Comparison of ENCODE assay signal across 9 cellular contexts in genomic region chr4:145881991-145882390, GRCh38. TPM values are rescaled to one million over a fixed set of nuclear protein-coding genes. Genes with fewer than 3 reads are reported as not detected.
DNase-seq lines count a peak whose midpoint lies in the region; ATAC-seq, FAIRE-seq and TF ChIP-seq lines count a peak whose summit lies in the region.
"Had no signal": no experiment of that assay in that cellular context is flagged by ENCODE, and none has a peak within 500 bp of the region (broad histone marks: within the 10 kb centered on the region; RNA-seq: fewer than 3 reads in every experiment).

No MANE protein-coding gene starts in this region.

- DNase-seq in bronchial epithelial cell (ENCODE audit: low read depth) (peak; percentile 94), coronary artery (ENCODE audit: low spot score) (no peak), vagina (ENCODE audit: extremely low spot score in 2 of 2) (no peak)
- DNase-seq in stimulated activated naive B cell treated with anti-CD40 and anti-IgM and Interleukin-4, amounts not matched to agents 10 μg/mL and 1 μg/mL and 100 μg/mL, for 72 hours: no peak
- DNase-seq in naive thymus-derived CD4-positive, alpha-beta T cell: no peak

- H3K36me3 ChIP-seq in bronchial epithelial cell (ENCODE audit: control insufficient read depth, insufficient read depth, low read length) (peaks cover 2% of the 10 kb centered on the region), vagina (no peaks in the 10 kb centered on the region)
- peaks cover 0 to 6% (median 0%) of the 10 kb centered on the region in 3 experiments for H3K36me3 ChIP-seq in naive thymus-derived CD4-positive, alpha-beta T cell (ENCODE audit: control insufficient read depth in 2 of 3, insufficient read depth in 3 of 3, low read length in 3 of 3)

- H3K9me3 Mint-ChIP-seq in stimulated activated naive B cell treated with anti-CD40 and anti-IgM and Interleukin-4, amounts not matched to agents 10 μg/mL and 1 μg/mL and 100 μg/mL, for 72 hours: no peaks in the 10 kb centered on the region
- H3K9me3 Mint-ChIP-seq in naive thymus-derived CD4-positive, alpha-beta T cell: peaks cover 0 to 2% (median 0%) of the 10 kb centered on the region in 11 donors
- H3K9me3 Mint-ChIP-seq: central memory CD8-positive, alpha-beta T cell had no signal

- peak overlapping the region in 1 of 2 donors; percentile 34 for H3K27ac ChIP-seq in coronary artery
- H3K27ac ChIP-seq in vagina: no peak overlapping the region
- H3K27ac ChIP-seq in naive thymus-derived CD4-positive, alpha-beta T cell (ENCODE audit: low read depth, low read length): no peak overlapping the region

- intact Hi-C loops in vagina (cut with DNase I): loop anchor here (10.0 kb wide), 1 partner anchor 53 kb away; the partner anchor contains the start of gene ZNF827
- intact Hi-C loops in naive thymus-derived CD4-positive, alpha-beta T cell (cut with micrococcal nuclease): no loop called here

- peaks cover 43 to 57% of the 10 kb centered on the region in 2 donors for H3K4me1 Mint-ChIP-seq in stimulated activated naive B cell treated with anti-CD40 and anti-IgM and Interleukin-4, amounts not matched to agents 10 μg/mL and 1 μg/mL and 100 μg/mL, for 72 hours
- peaks cover 5 to 26% (median 16%) of the 10 kb centered on the region in 7 donors for H3K4me1 Mint-ChIP-seq in naive thymus-derived CD4-positive, alpha-beta T cell

- ATAC-seq in GM21447 (IDR thresholded peaks at IDR 0.05; ENCODE audit: unreplicated experiment): peak; percentile 67
- ATAC-seq in HG03521 (IDR thresholded peaks at IDR 0.05; ENCODE audit: unreplicated experiment): peak; percentile 38
- ATAC-seq in stimulated activated naive B cell treated with anti-CD40 and anti-IgM and Interleukin-4, amounts not matched to agents 10 μg/mL and 1 μg/mL and 100 μg/mL, for 72 hours (replicated peaks): peak; percentile 67 to 75
- ATAC-seq in GM19455 (IDR thresholded peaks at IDR 0.05; ENCODE audit: unreplicated experiment): no peak
- ATAC-seq in naive thymus-derived CD4-positive, alpha-beta T cell: no peak

- no peaks in the 10 kb centered on the region for H3K27me3 Mint-ChIP-seq in stimulated activated naive B cell treated with anti-CD40 and anti-IgM and Interleukin-4, amounts not matched to agents 10 μg/mL and 1 μg/mL and 100 μg/mL, for 72 hours
- H3K27me3 Mint-ChIP-seq in naive thymus-derived CD4-positive, alpha-beta T cell: no peaks in the 10 kb centered on the region
- H3K27me3 Mint-ChIP-seq: central memory CD8-positive, alpha-beta T cell had no signal

- peaks cover 18 to 43% of the 10 kb centered on the region in 2 donors for H3K36me3 Mint-ChIP-seq in stimulated activated naive B cell treated with anti-CD40 and anti-IgM and Interleukin-4, amounts not matched to agents 10 μg/mL and 1 μg/mL and 100 μg/mL, for 72 hours
- peaks cover 14 to 69% (median 26%) of the 10 kb centered on the region in 5 donors for H3K36me3 Mint-ChIP-seq in naive thymus-derived CD4-positive, alpha-beta T cell

- TF ChIP-seq CTCF in bronchial epithelial cell (IDR thresholded peaks at IDR 0.05; ENCODE audit: insufficient read depth, low read length, severe bottlenecking): no peak
- no peak for TF ChIP-seq CTCF in coronary artery (IDR thresholded peaks at IDR 0.05)
- no peak for TF ChIP-seq CTCF in vagina (IDR thresholded peaks at IDR 0.05)

- H3K27ac Mint-ChIP-seq in stimulated activated naive B cell treated with anti-CD40 and anti-IgM and Interleukin-4, amounts not matched to agents 10 μg/mL and 1 μg/mL and 100 μg/mL, for 72 hours: peak overlapping the region; percentile 28
- H3K27ac Mint-ChIP-seq in naive thymus-derived CD4-positive, alpha-beta T cell: no peak overlapping the region

- H3K4me3 ChIP-seq in bronchial epithelial cell (ENCODE audit: low read depth, low read length) (no peak overlapping the region), coronary artery (no peak overlapping the region), vagina (no peak overlapping the region)
- H3K4me3 ChIP-seq in naive thymus-derived CD4-positive, alpha-beta T cell (ENCODE audit: low read length): no peak overlapping the region

- H3K9me3 ChIP-seq in vagina: no peaks in the 10 kb centered on the region
- H3K9me3 ChIP-seq in naive thymus-derived CD4-positive, alpha-beta T cell (ENCODE audit: control insufficient read depth in 2 of 3, low read length in 3 of 3): no peaks in the 10 kb centered on the region

- no peak overlapping the region for H3K4me3 Mint-ChIP-seq in stimulated activated naive B cell treated with anti-CD40 and anti-IgM and Interleukin-4, amounts not matched to agents 10 μg/mL and 1 μg/mL and 100 μg/mL, for 72 hours
- H3K4me3 Mint-ChIP-seq in naive thymus-derived CD4-positive, alpha-beta T cell: no peak overlapping the region
- H3K4me3 Mint-ChIP-seq: central memory CD8-positive, alpha-beta T cell had no signal

- no peaks in the 10 kb centered on the region for H3K27me3 ChIP-seq in bronchial epithelial cell (ENCODE audit: control insufficient read depth, insufficient read depth, low read length)
- no peaks in the 10 kb centered on the region for H3K27me3 ChIP-seq in vagina
- no peaks in the 10 kb centered on the region for H3K27me3 ChIP-seq in naive thymus-derived CD4-positive, alpha-beta T cell (ENCODE audit: control insufficient read depth in 2 of 2, insufficient read depth in 2 of 2, low read length in 2 of 2)

- CTCF ChIA-PET in naive thymus-derived CD4-positive, alpha-beta T cell (lab: Charles Lee): no interaction called here

- no peak for TF ChIP-seq POLR2A in vagina (IDR thresholded peaks at IDR 0.05)

- peaks cover 20% of the 10 kb centered on the region for H3K4me1 ChIP-seq in vagina
- no peaks in the 10 kb centered on the region for H3K4me1 ChIP-seq in naive thymus-derived CD4-positive, alpha-beta T cell (ENCODE audit: control insufficient read depth in 2 of 2, insufficient read depth in 2 of 2, low read length in 2 of 2)

- POLR2A ChIA-PET in naive thymus-derived CD4-positive, alpha-beta T cell (lab: Charles Lee): no interaction called here

- FAIRE-seq in bronchial epithelial cell (lab: Jason Lieb, UNC): peak; percentile 96

RNA-seq across cellular contexts. Expression of gene ZNF827, which starts 56.6 kb away (rescaled TPM):
- total RNA-seq in bronchial epithelial cell (2.1 and 3.5 TPM in 2 replicates), vagina (19.2 TPM)
- 10 to 100 TPM; 20.6 to 32.2 (median 25.9) TPM for total RNA-seq in naive thymus-derived CD4-positive, alpha-beta T cell
- 1 to 10 TPM; 2.3 to 5.0 TPM for polyA plus RNA-seq in naive thymus-derived CD4-positive, alpha-beta T cell

Comparison
In these comparisons a context has a peak if more than half of its experiments do, and no peak if none do; other contexts are left out.
1. ATAC-seq: peak in GM21447 (single experiment), HG03521 (single experiment) and stimulated activated naive B cell treated with anti-CD40 and anti-IgM and Interleukin-4, amounts not matched to agents 10 μg/mL and 1 μg/mL and 100 μg/mL, for 72 hours (2 of 2); none in GM19455 (single experiment) and naive thymus-derived CD4-positive, alpha-beta T cell (single experiment).